In the genomic region with DNA sequence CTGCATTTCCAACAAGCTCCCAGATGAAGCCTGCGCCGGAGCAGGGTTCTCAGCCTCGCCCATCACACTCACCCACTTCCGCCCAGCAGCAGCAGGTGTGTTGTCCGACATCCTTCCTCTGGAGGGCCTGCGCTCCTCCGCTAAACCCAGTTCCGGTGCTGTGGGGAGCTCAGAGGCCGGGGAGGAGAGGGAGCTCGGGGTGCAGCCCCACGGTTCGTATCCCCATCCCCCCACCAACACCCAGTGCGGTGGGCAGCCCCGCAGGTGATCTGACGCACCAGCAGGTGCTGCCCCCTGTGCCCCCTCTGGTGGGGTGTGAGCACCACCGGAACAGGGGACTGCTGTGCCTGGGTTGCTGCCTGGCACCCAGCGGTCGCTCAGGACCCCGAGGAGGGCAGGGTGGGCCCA, we compare ENCODE assay signal across 10 cellular contexts. TPM values are rescaled to one million over a fixed set of nuclear protein-coding genes. Genes with fewer than 3 reads are reported as not detected.
DNase-seq lines count a peak whose midpoint lies in the region; ATAC-seq and TF ChIP-seq lines count a peak whose summit lies in the region.
"Had no signal": no experiment of that assay in that cellular context is flagged by ENCODE, and none has a peak within 500 bp of the region (broad histone marks: within the 10 kb centered on the region; RNA-seq: fewer than 3 reads in every experiment).

No MANE protein-coding gene starts in this region.

- TF ChIP-seq POLR2A in suprapubic skin (IDR thresholded peaks at IDR 0.05), result no peak

- no peaks in the 10 kb centered on the region for H3K9me3 ChIP-seq in effector memory CD4-positive, alpha-beta T cell (ENCODE audit: control insufficient read depth, low read length)
- H3K9me3 ChIP-seq in suprapubic skin, result no peaks in the 10 kb centered on the region
- no peaks in the 10 kb centered on the region for H3K9me3 ChIP-seq in MG63
- no peaks in the 10 kb centered on the region for H3K9me3 ChIP-seq in BE2C

- H3K27me3 Mint-ChIP-seq in GM23338 (ENCODE audit: insufficient read depth, low read depth, poor library complexity), result peaks cover 15% of the 10 kb centered on the region

- WGBS in suprapubic skin, result no CpG with 5 or more reads among the region's 19 CpGs

- H3K9me2 ChIP-seq in GM23338 (ENCODE audit: insufficient read depth), result no peaks in the 10 kb centered on the region

- TF ChIP-seq EP300 in suprapubic skin (IDR thresholded peaks at IDR 0.05), result no peak

- H3K4me1 Mint-ChIP-seq in GM23338, result peaks cover 16% of the 10 kb centered on the region

- DNase-seq in NCI-H1417 (lab: John Stamatoyannopoulos, UW) (peak in 2 of 3 experiments; percentile 66 to 73), NCI-H1417 treated with DMSO at 0.1 percent for 48 hours (lab: John Stamatoyannopoulos, UW) (no peak), UCSD-AML1 (lab: John Stamatoyannopoulos, UW; ENCODE audit: unreplicated experiment) (peak; percentile 52), suprapubic skin (ENCODE audit: low spot score in 2 of 2) (no peak), MG63 (no peak), BE2C (no peak), GM23338 (ENCODE audit: low spot score) (no peak)
- DNase-seq in effector memory CD4-positive, alpha-beta T cell, result peak in 1 of 3 donors; percentile 37
- DNase-seq: 8988T had no signal

- H3K27ac ChIP-seq in effector memory CD4-positive, alpha-beta T cell (ENCODE audit: insufficient read depth, low read length, poor library complexity, severe bottlenecking), result peak overlapping the region; percentile 59
- H3K27ac ChIP-seq in suprapubic skin (peak overlapping the region; percentile 52), GM23338 (ENCODE audit: low read depth) (no peak overlapping the region)
- H3K27ac ChIP-seq: SJSA1 had no signal

- TF ChIP-seq CTCF in suprapubic skin (IDR thresholded peaks at IDR 0.05), result no peak
- TF ChIP-seq CTCF in BE2C (IDR thresholded peaks at IDR 0.05; ENCODE audit: low read depth, low read length), result no peak
- no peak for TF ChIP-seq CTCF in GM23338 (conservative IDR thresholded peaks at IDR 0.05; ENCODE audit: low read depth in 2 of 2)

- no peak overlapping the region for H3K4me2 ChIP-seq in GM23338

- no peaks in the 10 kb centered on the region for H4K20me1 ChIP-seq in GM23338 (replicated peaks; ENCODE audit: insufficient read depth)

- H3K4me3 ChIP-seq in effector memory CD4-positive, alpha-beta T cell (ENCODE audit: insufficient read depth, low read depth, low read length, poor library complexity, severe bottlenecking), result peak overlapping the region; percentile 50
- H3K4me3 ChIP-seq in suprapubic skin (peak overlapping the region; percentile 25), MG63 (no peak overlapping the region), BE2C (ENCODE audit: low read depth, low read length) (no peak overlapping the region), GM23338 (no peak overlapping the region)
- H3K4me3 ChIP-seq: SJSA1 had no signal

- no peaks in the 10 kb centered on the region for H3K36me3 ChIP-seq in effector memory CD4-positive, alpha-beta T cell (ENCODE audit: control insufficient read depth, insufficient read depth, low read length)
- H3K36me3 ChIP-seq in suprapubic skin (no peaks in the 10 kb centered on the region), MG63 (no peaks in the 10 kb centered on the region), BE2C (no peaks in the 10 kb centered on the region), GM23338 (ENCODE audit: insufficient read depth) (no peaks in the 10 kb centered on the region)

- no peak for ATAC-seq in GM23338

- H3K36me3 Mint-ChIP-seq in GM23338 (ENCODE audit: low read depth), result no peaks in the 10 kb centered on the region

- no peak overlapping the region for H3K27ac Mint-ChIP-seq in GM23338

- H3K4me3 Mint-ChIP-seq in GM23338, result no peak overlapping the region; the same call in 2 of the 3 replicates

- H3F3A ChIP-seq in GM23338 (replicated peaks; ENCODE audit: low read depth), result peaks cover 4% of the 10 kb centered on the region; the same call in 1 of the 2 replicates

- H3K4me1 ChIP-seq in effector memory CD4-positive, alpha-beta T cell (ENCODE audit: control insufficient read depth, insufficient read depth, low read length, poor library complexity, severe bottlenecking), result peaks cover 48% of the 10 kb centered on the region
- H3K4me1 ChIP-seq in suprapubic skin (peaks cover 55% of the 10 kb centered on the region), BE2C (peaks cover 4% of the 10 kb centered on the region; the same call in 1 of the 2 replicates), GM23338 (ENCODE audit: insufficient read depth) (peaks cover 7% of the 10 kb centered on the region; the same call in 1 of the 2 replicates)

- no peaks in the 10 kb centered on the region for H3K79me2 ChIP-seq in GM23338 (replicated peaks; ENCODE audit: insufficient read depth)

- no peak overlapping the region for H2AFZ ChIP-seq in GM23338

- H3K27me3 ChIP-seq in effector memory CD4-positive, alpha-beta T cell (replicated peaks; ENCODE audit: control insufficient read depth, insufficient read depth, low read length, poor library complexity, severe bottlenecking), result no peaks in the 10 kb centered on the region
- H3K27me3 ChIP-seq in suprapubic skin, result peaks cover 46% of the 10 kb centered on the region
- H3K27me3 ChIP-seq in MG63, result peaks cover 18% of the 10 kb centered on the region
- H3K27me3 ChIP-seq in BE2C, result no peaks in the 10 kb centered on the region
- no peaks in the 10 kb centered on the region for H3K27me3 ChIP-seq in GM23338 (ENCODE audit: insufficient read depth)

- no peaks in the 10 kb centered on the region for H3K9me3 Mint-ChIP-seq in GM23338

TF ChIP-seq in GM23338, 12 proteins besides CTCF, POLR2A, EP300 and RAD21:
- TF ChIP-seq STAT1 (IDR thresholded peaks at IDR 0.05; ENCODE audit: unreplicated experiment) (no peak), CREB1 (CRISPR knock-in tag; IDR thresholded peaks at IDR 0.05; ENCODE audit: low read depth) (no peak), NANOG (IDR thresholded peaks at IDR 0.05; ENCODE audit: borderline replicate concordance) (no peak), ZNF331 (CRISPR knock-in tag; IDR thresholded peaks at IDR 0.05; ENCODE audit: low read depth) (no peak), JUNB (IDR thresholded peaks at IDR 0.05; ENCODE audit: unreplicated experiment) (no peak)

RNA-seq across cellular contexts. Expression of a gene that starts 3.4 kb away (rescaled TPM):
- total RNA-seq in suprapubic skin, result 10 to 100 TPM; 16.2 to 39.2 (median 27.3) TPM
- 39.7 and 44.5 TPM in 2 replicates for total RNA-seq in MG63 (2014; rRNA removed; shearing (Covaris generic); ENCODE audit: low replicate concordance)
- polyA plus RNA-seq in BE2C (2012; ENCODE audit: insufficient read depth, insufficient read length, low read depth), result 21.7 TPM
- total RNA-seq in GM23338 (2014; rRNA removed; shearing (Covaris generic)), result 43.3 and 53.9 TPM in 2 replicates
- 15.0 and 15.9 TPM in 2 replicates for polyA plus RNA-seq in GM23338 (2016; fragmentation: Nextera tagmentation; extraction: Ambion mirVana)

RNA-seq across cellular contexts. Expression of a gene that starts 24.2 kb away (rescaled TPM):
- 10 to 100 TPM; 56.9 to 86.5 (median 81.4) TPM for total RNA-seq in suprapubic skin
- 36.7 and 60.4 TPM in 2 replicates for total RNA-seq in MG63 (2014; rRNA removed; shearing (Covaris generic); ENCODE audit: low replicate concordance)
- 113 TPM for polyA plus RNA-seq in BE2C (2012; ENCODE audit: insufficient read depth, insufficient read length, low read depth)
- 50.9 and 58.4 TPM in 2 replicates for total RNA-seq in GM23338 (2014; rRNA removed; shearing (Covaris generic))
- 91.9 and 99.5 TPM in 2 replicates for polyA plus RNA-seq in GM23338 (2016; fragmentation: Nextera tagmentation; extraction: Ambion mirVana)

RNA-seq across cellular contexts. Expression of a gene that starts 24.5 kb away (rescaled TPM):
- 10 to 100 TPM in 2 of 4 donors, 1 to 10 TPM in 2; 5.7 to 13.4 (median 8.5) TPM for total RNA-seq in suprapubic skin
- 10.3 and 20.5 TPM in 2 replicates for total RNA-seq in MG63 (2014; rRNA removed; shearing (Covaris generic); ENCODE audit: low replicate concordance)
- polyA plus RNA-seq in BE2C (2012; ENCODE audit: insufficient read depth, insufficient read length, low read depth), result 4.4 TPM
- total RNA-seq in GM23338 (2014; rRNA removed; shearing (Covaris generic)), result 6.6 and 11.1 TPM in 2 replicates
- polyA plus RNA-seq in GM23338 (2016; fragmentation: Nextera tagmentation; extraction: Ambion mirVana), result 4.7 and 4.8 TPM in 2 replicates

Comparison
In these comparisons a context has a peak if more than half of its experiments do, and no peak if none do; other contexts are left out.
1. DNase-seq: peak in NCI-H1417 (2 of 3) and UCSD-AML1 (single experiment); none in NCI-H1417 treated with DMSO at 0.1 percent for 48 hours (single experiment), suprapubic skin (0 of 2), MG63 (single experiment), BE2C (single experiment) and GM23338 (single experiment).
2. H3K4me3 ChIP-seq: peak in effector memory CD4-positive, alpha-beta T cell (single experiment) and suprapubic skin (single experiment); none in MG63 (single experiment), BE2C (single experiment) and GM23338 (single experiment).